Comparison of ENCODE assay signal across 8 cellular contexts in the genomic region with DNA sequence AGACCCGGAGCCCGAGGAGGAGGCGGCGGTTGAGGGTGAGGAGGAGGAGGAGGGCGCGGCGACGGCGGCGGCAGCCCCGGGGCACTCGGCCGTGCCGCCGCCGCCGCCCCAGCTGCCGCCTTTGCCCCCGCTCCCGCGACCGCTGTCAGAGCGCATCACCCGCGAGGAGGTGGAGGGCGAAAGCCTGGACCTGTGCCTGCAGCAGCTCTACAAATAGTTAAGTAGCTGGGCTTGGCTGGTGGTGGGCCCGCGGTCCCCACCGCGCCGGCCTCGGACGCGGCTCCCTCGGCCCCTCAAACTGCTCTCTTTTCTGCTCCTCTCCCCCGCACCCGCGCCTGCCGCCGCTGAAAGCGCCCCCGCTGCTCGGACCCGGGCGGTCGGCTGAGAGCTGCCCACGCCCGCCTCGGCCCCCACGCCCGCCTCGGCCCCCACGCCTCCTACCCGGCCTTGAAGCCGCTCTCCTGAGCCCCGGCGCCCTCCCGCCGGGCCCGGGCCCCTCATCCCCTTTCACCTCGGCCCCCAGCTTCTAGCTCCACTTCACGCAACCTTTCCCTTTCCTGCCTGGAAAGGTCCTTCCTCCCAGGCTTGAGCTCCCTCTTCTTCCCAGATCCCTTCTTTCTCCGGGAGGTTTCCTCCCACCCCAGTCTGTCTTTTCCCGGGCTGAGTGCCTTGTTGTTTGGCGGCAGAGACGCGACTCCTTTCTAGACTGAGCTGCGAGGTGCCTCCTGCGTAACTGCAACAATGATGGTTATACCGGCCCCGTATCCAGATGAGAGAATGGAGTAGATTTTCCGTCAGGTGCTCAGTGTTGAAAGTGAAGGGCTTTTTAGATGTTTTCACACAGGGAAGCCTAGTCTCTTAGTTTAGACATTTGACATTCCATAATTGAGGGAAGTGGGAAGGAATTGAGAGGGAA. TPM values are rescaled to one million over a fixed set of nuclear protein-coding genes. Genes with fewer than 3 reads are reported as not detected.
DNase-seq lines count a peak whose midpoint lies in the region; ATAC-seq, FAIRE-seq and TF ChIP-seq lines count a peak whose summit lies in the region.

No MANE protein-coding gene starts in this region.

- H2AFZ ChIP-seq in OCI-LY3 (ENCODE audit: low read depth, low read length), result no peak overlapping the region; the same call in 1 of the 2 replicates

- H3K27ac ChIP-seq in OCI-LY3 (ENCODE audit: low read length), result peak overlapping the region; percentile 64

- peaks cover 11% of the 10 kb centered on the region for H3K27me3 ChIP-seq in OCI-LY3 (ENCODE audit: low read depth, low read length)
- H3K27me3 ChIP-seq in bronchial epithelial cell (ENCODE audit: control insufficient read depth, insufficient read depth, low read length), result peaks cover 11% of the 10 kb centered on the region

- H3K27me3 Mint-ChIP-seq in stimulated activated memory B cell treated with anti-CD40 and anti-IgM and Interleukin-4, amounts not matched to agents 10 μg/mL and 1 μg/mL and 100 μg/mL, for 72 hours, result peaks cover 52% of the 10 kb centered on the region

- ATAC-seq in left colon, result peak; percentile 7
- peak; percentile 57 for ATAC-seq in stimulated activated memory B cell treated with anti-CD40 and anti-IgM and Interleukin-4, amounts not matched to agents 10 μg/mL and 1 μg/mL and 100 μg/mL, for 72 hours

- H3K4me3 ChIP-seq in GM12865 (ENCODE audit: low read depth, low read length) (peak overlapping the region; percentile 57), OCI-LY3 (ENCODE audit: low read length) (peak overlapping the region; percentile 98), bronchial epithelial cell (ENCODE audit: low read depth, low read length) (peak overlapping the region; percentile 51)

- intact Hi-C loops in left colon (cut with DNase I, micrococcal nuclease), result no loop called here

- TF ChIP-seq CTCF in GM12865 (IDR thresholded peaks at IDR 0.05; ENCODE audit: insufficient read depth, low read depth, low read length, missing control alignments) (no peak), OCI-LY3 (IDR thresholded peaks at IDR 0.05; ENCODE audit: low read depth, low read length) (no peak), bronchial epithelial cell (IDR thresholded peaks at IDR 0.05; ENCODE audit: insufficient read depth, low read length, severe bottlenecking) (no peak)

- peak overlapping the region; percentile 48 for H3K27ac Mint-ChIP-seq in stimulated activated memory B cell treated with anti-CD40 and anti-IgM and Interleukin-4, amounts not matched to agents 10 μg/mL and 1 μg/mL and 100 μg/mL, for 72 hours

- no peaks in the 10 kb centered on the region for H3K36me3 Mint-ChIP-seq in stimulated activated memory B cell treated with anti-CD40 and anti-IgM and Interleukin-4, amounts not matched to agents 10 μg/mL and 1 μg/mL and 100 μg/mL, for 72 hours

- H4K20me1 ChIP-seq in OCI-LY3 (ENCODE audit: insufficient read depth, low read length), result peaks cover 15% of the 10 kb centered on the region

- peaks cover 42% of the 10 kb centered on the region for H3K4me1 ChIP-seq in OCI-LY3 (ENCODE audit: low read length)

- H3K4me3 Mint-ChIP-seq in stimulated activated memory B cell treated with anti-CD40 and anti-IgM and Interleukin-4, amounts not matched to agents 10 μg/mL and 1 μg/mL and 100 μg/mL, for 72 hours, result peak overlapping the region; percentile 89

- no peak for FAIRE-seq in bronchial epithelial cell (lab: Jason Lieb, UNC)

- peaks cover 6% of the 10 kb centered on the region for H3K36me3 ChIP-seq in OCI-LY3 (replicated peaks; ENCODE audit: low read depth, low read length)
- H3K36me3 ChIP-seq in bronchial epithelial cell (ENCODE audit: control insufficient read depth, insufficient read depth, low read length), result no peaks in the 10 kb centered on the region

- H3K9ac ChIP-seq in OCI-LY3 (ENCODE audit: low read length), result peak overlapping the region; percentile 95

- peaks cover 16% of the 10 kb centered on the region for H3K4me1 Mint-ChIP-seq in stimulated activated memory B cell treated with anti-CD40 and anti-IgM and Interleukin-4, amounts not matched to agents 10 μg/mL and 1 μg/mL and 100 μg/mL, for 72 hours

- peak; percentile 73 for DNase-seq in 8988T
- DNase-seq in GM12865 (ENCODE audit: low read depth), result no peak
- no peak for DNase-seq in bronchial epithelial cell (ENCODE audit: low read depth)
- no peak for DNase-seq in left colon
- DNase-seq in mesenteric fat pad (ENCODE audit: low spot score), result no peak
- DNase-seq in NCI-H524 treated with DMSO at 0.1 percent for 48 hours (lab: John Stamatoyannopoulos, UW), result no peak

- H3K9me3 Mint-ChIP-seq in stimulated activated memory B cell treated with anti-CD40 and anti-IgM and Interleukin-4, amounts not matched to agents 10 μg/mL and 1 μg/mL and 100 μg/mL, for 72 hours, result no peaks in the 10 kb centered on the region

- no peaks in the 10 kb centered on the region for H3K9me3 ChIP-seq in OCI-LY3 (ENCODE audit: insufficient read depth, low read length)

- H3K4me2 ChIP-seq in OCI-LY3 (ENCODE audit: low read length), result peak overlapping the region; percentile 89

- H3K79me2 ChIP-seq in OCI-LY3 (ENCODE audit: low read length), result peaks cover 45% of the 10 kb centered on the region

RNA-seq across cellular contexts. Expression of gene PPM1E, which starts 0.8 kb away (rescaled TPM):
- 0.26 and 0.38 TPM in 2 replicates for total RNA-seq in bronchial epithelial cell
- total RNA-seq in left colon, result under 1 TPM; 0.03 to 0.22 TPM
- 0.13 TPM for total RNA-seq in mesenteric fat pad
